1 cellular context compared by ENCODE assay signal in the genomic region with DNA sequence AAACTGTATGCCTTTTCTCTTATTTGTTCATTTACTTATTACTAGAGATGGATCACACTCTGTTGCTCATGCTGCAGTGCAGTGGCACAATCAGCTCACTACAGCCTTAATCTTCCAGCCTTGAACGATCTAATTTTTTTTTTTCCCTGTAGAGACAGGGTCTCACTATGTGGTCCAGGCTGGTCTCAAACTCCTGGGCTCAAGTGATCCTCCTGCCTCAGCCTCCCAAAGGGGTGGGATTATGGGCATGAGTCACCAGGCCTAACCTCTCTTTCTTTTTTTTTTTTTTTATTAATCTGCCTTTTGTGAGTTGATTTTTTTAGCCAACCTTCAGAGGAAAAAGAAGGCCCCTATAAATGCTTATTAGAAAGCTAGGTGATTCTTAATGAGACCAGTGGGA.
TF ChIP-seq lines count a peak whose summit lies in the region.

No MANE protein-coding gene starts in this region.

TF ChIP-seq in GM23338, 12 proteins besides CTCF, POLR2A, EP300 and RAD21 (continued from another document):
- no peak for TF ChIP-seq ZNF331 (CRISPR knock-in tag; IDR thresholded peaks at IDR 0.05; ENCODE audit: low read depth)
